In genomic region chr11:32176223-32176811, GRCh38 we compare ENCODE assay signal across 8 cellular contexts.
A peak's percentile ranks its signal among the peaks of the same experiment; 100 is the strongest.
DNase-seq lines count a peak whose midpoint lies in the region; ATAC-seq lines count a peak whose summit lies in the region.

No MANE protein-coding gene starts in this region.

- ATAC-seq in GM19351 (IDR thresholded peaks at IDR 0.05; ENCODE audit: unreplicated experiment) (peak; percentile 80), HG03521 (IDR thresholded peaks at IDR 0.05; ENCODE audit: unreplicated experiment) (peak; percentile 76)

- DNase-seq in CD1c-positive myeloid dendritic cell (ENCODE audit: extremely low spot score) (peak; percentile 88), NCI-H69 (lab: John Stamatoyannopoulos, UW) (peak; percentile 85), dermis microvascular lymphatic vessel endothelial cell (ENCODE audit: low read depth in 2 of 2) (peak; percentile 60 to 81), lung microvascular endothelial cell (ENCODE audit: low read depth in 2 of 2) (peak; percentile 82 to 83)
- peak; percentile 70 to 81 for DNase-seq in activated CD4-positive, alpha-beta T cell treated with anti-CD3 and anti-CD28 coated beads, Interleukin-2, amount 50 U/mL, for 24 hours (ENCODE audit: low read depth in 1 of 2, low spot score in 1 of 2)
- DNase-seq in stimulated activated CD8-positive, alpha-beta memory T cell treated with anti-CD3 and anti-CD28 coated beads, Interleukin-15, amount 100 ng/mL, for 1 hour (ENCODE audit: low read depth) = peak; percentile 66

Comparison
In these comparisons a context has a peak if more than half of its experiments do, and no peak if none do; other contexts are left out.
1. Peak in every context shown above with its lines: DNase-seq and ATAC-seq.